In the genomic region with DNA sequence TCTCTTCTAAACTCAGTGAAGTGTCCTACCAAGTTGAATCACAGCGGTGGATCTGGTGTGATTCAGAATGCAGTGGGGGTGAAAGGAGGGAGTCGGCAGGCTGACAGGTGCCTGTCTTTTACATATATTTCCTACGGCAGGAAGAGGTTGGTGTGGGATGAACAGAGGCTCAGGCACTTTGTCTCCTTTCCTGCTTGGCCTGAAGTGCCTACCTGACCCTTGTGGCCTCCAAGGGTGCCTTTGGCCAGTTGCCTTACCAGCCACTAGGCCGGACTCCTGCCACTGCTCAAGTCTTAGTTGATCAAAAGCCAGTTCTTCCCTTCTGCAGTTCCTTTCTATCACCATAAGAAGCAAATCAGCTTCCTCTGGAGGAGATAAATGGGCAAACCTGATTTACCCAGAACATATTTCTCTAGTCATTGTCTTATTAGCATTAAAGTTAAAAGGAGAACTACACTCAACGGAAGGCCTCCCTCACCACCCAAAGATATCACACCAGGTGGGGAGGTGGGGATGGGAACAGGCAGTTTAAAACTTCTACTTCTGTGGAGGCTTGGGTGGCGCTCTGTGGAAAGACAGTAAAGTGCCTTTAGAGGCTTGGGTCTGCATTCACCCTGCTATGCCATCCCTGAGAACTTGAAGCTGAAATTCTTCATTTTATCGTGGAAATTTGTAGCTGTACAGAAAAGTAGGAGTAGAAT, we compare ENCODE assay signal across 15 cellular contexts. TPM values are rescaled to one million over a fixed set of nuclear protein-coding genes. Genes with fewer than 3 reads are reported as not detected.
DNase-seq lines count a peak whose midpoint lies in the region; ATAC-seq and TF ChIP-seq lines count a peak whose summit lies in the region.
"Had no signal": no experiment of that assay in that cellular context is flagged by ENCODE, and none has a peak within 500 bp of the region (broad histone marks: within the 10 kb centered on the region; RNA-seq: fewer than 3 reads in every experiment).

No MANE protein-coding gene starts in this region.

- no peak for TF ChIP-seq EP300 in tibial nerve (IDR thresholded peaks at IDR 0.05)

- H3K36me3 Mint-ChIP-seq in activated naive CD4-positive, alpha-beta T cell treated with anti-CD3 and anti-CD28 coated beads, Interleukin-2, amount 50 U/mL, for 24 hours, result peaks cover 6% of the 10 kb centered on the region
- H3K36me3 Mint-ChIP-seq in naive thymus-derived CD4-positive, alpha-beta T cell, result peaks cover 4 to 29% (median 11%) of the 10 kb centered on the region in 5 donors

- no peak for TF ChIP-seq POLR2A in tibial nerve (IDR thresholded peaks at IDR 0.05)

- H3K9me3 ChIP-seq in naive thymus-derived CD4-positive, alpha-beta T cell (ENCODE audit: control insufficient read depth in 2 of 3, low read length in 3 of 3), result no peaks in the 10 kb centered on the region
- H3K9me3 ChIP-seq in tibial nerve, result no peaks in the 10 kb centered on the region
- H3K9me3 ChIP-seq: ovary had no signal

- H3K4me3 ChIP-seq in naive thymus-derived CD4-positive, alpha-beta T cell (ENCODE audit: low read length), result no peak overlapping the region
- H3K4me3 ChIP-seq in tibial nerve, result no peak overlapping the region
- H3K4me3 ChIP-seq: ovary had no signal

- POLR2A ChIA-PET in naive thymus-derived CD4-positive, alpha-beta T cell (lab: Charles Lee), result interaction anchor here (0.6 to 1.4 kb wide), 4 partner anchors 12 to 51 kb away, joined by 3 to 7 read pairs (median 4); no protein-coding TSS in a partner anchor

- intact Hi-C loops in naive thymus-derived CD4-positive, alpha-beta T cell (cut with micrococcal nuclease), result loop anchor here in 1 of 2 donors (1.0 to 2.0 kb wide), 3 partner anchors 8 to 17 kb away; no protein-coding TSS in a partner anchor

- peaks cover 5 to 45% of the 10 kb centered on the region in 2 donors for H3K4me1 ChIP-seq in naive thymus-derived CD4-positive, alpha-beta T cell (ENCODE audit: control insufficient read depth in 2 of 2, insufficient read depth in 2 of 2, low read length in 2 of 2)
- peaks cover 0 to 65% (median 32%) of the 10 kb centered on the region in 4 donors for H3K4me1 ChIP-seq in tibial nerve

- no peaks in the 10 kb centered on the region for H3K9me3 Mint-ChIP-seq in activated naive CD4-positive, alpha-beta T cell treated with anti-CD3 and anti-CD28 coated beads, Interleukin-2, amount 50 U/mL, for 24 hours
- no peaks in the 10 kb centered on the region for H3K9me3 Mint-ChIP-seq in naive thymus-derived CD4-positive, alpha-beta T cell

- 67 to 76% methylated on average over 7 of the region's 7 CpGs for WGBS in tibial nerve, 2 donors

- peaks cover 0 to 4% (median 0%) of the 10 kb centered on the region in 3 experiments for H3K36me3 ChIP-seq in naive thymus-derived CD4-positive, alpha-beta T cell (ENCODE audit: control insufficient read depth in 2 of 3, insufficient read depth in 3 of 3, low read length in 3 of 3)
- no peaks in the 10 kb centered on the region for H3K36me3 ChIP-seq in tibial nerve
- H3K36me3 ChIP-seq: ovary had no signal

- CTCF ChIA-PET in naive thymus-derived CD4-positive, alpha-beta T cell (lab: Charles Lee), result interaction anchor here (1.3 kb wide), 2 partner anchors 9 to 37 kb away, joined by 3 to 6 read pairs; no protein-coding TSS in a partner anchor

- peaks cover 80% of the 10 kb centered on the region for H3K4me1 Mint-ChIP-seq in activated naive CD4-positive, alpha-beta T cell treated with anti-CD3 and anti-CD28 coated beads, Interleukin-2, amount 50 U/mL, for 24 hours
- peaks cover 47 to 94% (median 78%) of the 10 kb centered on the region in 7 donors for H3K4me1 Mint-ChIP-seq in naive thymus-derived CD4-positive, alpha-beta T cell

- H3K27me3 Mint-ChIP-seq in activated naive CD4-positive, alpha-beta T cell treated with anti-CD3 and anti-CD28 coated beads, Interleukin-2, amount 50 U/mL, for 24 hours, result no peaks in the 10 kb centered on the region
- H3K27me3 Mint-ChIP-seq in naive thymus-derived CD4-positive, alpha-beta T cell, result no peaks in the 10 kb centered on the region

- peak; percentile 44 for DNase-seq in stimulated activated CD4-positive, alpha-beta T cell treated with anti-CD3 and anti-CD28 coated beads, Interleukin-15, amount 100 ng/mL, for 24 hours
- no peak for DNase-seq in stimulated activated CD4-positive, alpha-beta T cell treated with anti-CD3 and anti-CD28 coated beads, Interleukin-2, amount 100 ng/mL, for 48 hours
- DNase-seq in naive thymus-derived CD4-positive, alpha-beta T cell, result peak in 2 of 9 donors; percentile 25 to 29
- DNase-seq in tibial nerve (ENCODE audit: low spot score in 2 of 2) (no peak), D341Med (ENCODE audit: low spot score) (no peak), NCI-H2081 treated with DMSO at 0.1 percent for 48 hours (lab: John Stamatoyannopoulos, UW) (no peak), retina (no peak)
- DNase-seq: activated gamma-delta T cell, cortex of kidney, KG1, left colon, NCI-H2029 treated with DMSO at 0.1 percent for 48 hours, ovary, T1000 had no signal

- H3K27me3 ChIP-seq in naive thymus-derived CD4-positive, alpha-beta T cell (ENCODE audit: control insufficient read depth in 2 of 2, insufficient read depth in 2 of 2, low read length in 2 of 2), result no peaks in the 10 kb centered on the region
- no peaks in the 10 kb centered on the region for H3K27me3 ChIP-seq in tibial nerve
- H3K27me3 ChIP-seq: ovary had no signal

- H3K4me3 Mint-ChIP-seq in activated naive CD4-positive, alpha-beta T cell treated with anti-CD3 and anti-CD28 coated beads, Interleukin-2, amount 50 U/mL, for 24 hours, result peak overlapping the region; percentile 58
- peak overlapping the region; percentile 62 to 86 (median 76) for H3K4me3 Mint-ChIP-seq in naive thymus-derived CD4-positive, alpha-beta T cell

- peak; percentile 51 for ATAC-seq in naive thymus-derived CD4-positive, alpha-beta T cell
- ATAC-seq: left colon had no signal

- H3K27ac ChIP-seq in naive thymus-derived CD4-positive, alpha-beta T cell (ENCODE audit: low read depth, low read length), result peak overlapping the region; percentile 70
- peak overlapping the region in 3 of 4 donors; percentile 2 to 68 (median 43) for H3K27ac ChIP-seq in tibial nerve
- H3K27ac ChIP-seq: ovary had no signal

- TF ChIP-seq CTCF in tibial nerve (IDR thresholded peaks at IDR 0.05), result no peak

- peak overlapping the region; percentile 80 for H3K27ac Mint-ChIP-seq in activated naive CD4-positive, alpha-beta T cell treated with anti-CD3 and anti-CD28 coated beads, Interleukin-2, amount 50 U/mL, for 24 hours
- peak overlapping the region; percentile 65 to 99 (median 92) for H3K27ac Mint-ChIP-seq in naive thymus-derived CD4-positive, alpha-beta T cell

RNA-seq across cellular contexts. Expression of a gene that starts 52.2 kb away (rescaled TPM):
- total RNA-seq in naive thymus-derived CD4-positive, alpha-beta T cell, result 100 to 1,000 TPM; 104 to 132 (median 109) TPM
- 10 to 100 TPM; 40.5 to 70.2 TPM for polyA plus RNA-seq in naive thymus-derived CD4-positive, alpha-beta T cell
- total RNA-seq in tibial nerve, result 10 to 100 TPM; 52.7 to 63.7 (median 60.6) TPM
